In genomic region chr3:68007621-68008226, GRCh38 we compare ENCODE assay signal across 10 cellular contexts.
DNase-seq lines count a peak whose midpoint lies in the region; ATAC-seq and TF ChIP-seq lines count a peak whose summit lies in the region.
"Had no signal": no experiment of that assay in that cellular context is flagged by ENCODE, and none has a peak within 500 bp of the region (broad histone marks: within the 10 kb centered on the region; RNA-seq: fewer than 3 reads in every experiment).

No MANE protein-coding gene starts in this region.

- peaks cover 25% of the 10 kb centered on the region for H3K4me1 Mint-ChIP-seq in CD4-positive, alpha-beta T cell (ENCODE audit: low read depth)
- peaks cover 9% of the 10 kb centered on the region for H3K4me1 Mint-ChIP-seq in activated CD4-positive, alpha-beta T cell treated with anti-CD3 and anti-CD28 coated beads, Interleukin-2, amount 10 ng/mL, durations not matched to agents 7 days and 5 days

- CTCF ChIA-PET in CD4-positive, alpha-beta T cell (lab: Charles Lee): no interaction called here
- CTCF ChIA-PET in activated CD4-positive, alpha-beta T cell treated with anti-CD3 and anti-CD28 coated beads, Interleukin-2, amount 10 ng/mL, durations not matched to agents 7 days and 5 days (lab: Charles Lee): interaction anchor here (1.4 kb wide), 1 partner anchor 10 kb away, joined by 3 read pairs; no protein-coding TSS in a partner anchor

- H3K4me3 ChIP-seq in endocrine pancreas (ENCODE audit: control insufficient read depth, insufficient read depth, low read length) (peak overlapping the region; percentile 70), parathyroid adenoma (ENCODE audit: low read depth, low read length) (no peak overlapping the region)
- H3K4me3 ChIP-seq: SK-N-MC had no signal

- POLR2A ChIA-PET in CD4-positive, alpha-beta T cell (lab: Charles Lee): interaction anchor here (0.6 to 1.8 kb wide), 5 partner anchors 17 to 80 kb away, joined by 3 to 7 read pairs (median 3); no protein-coding TSS in a partner anchor
- POLR2A ChIA-PET in activated CD4-positive, alpha-beta T cell treated with anti-CD3 and anti-CD28 coated beads, Interleukin-2, amount 10 ng/mL, durations not matched to agents 7 days and 5 days (lab: Charles Lee): no interaction called here

- no peak overlapping the region for H2AFZ ChIP-seq in parathyroid adenoma

- no peak overlapping the region for H3K27ac Mint-ChIP-seq in CD4-positive, alpha-beta T cell
- H3K27ac Mint-ChIP-seq in activated CD4-positive, alpha-beta T cell treated with anti-CD3 and anti-CD28 coated beads, Interleukin-2, amount 10 ng/mL, durations not matched to agents 7 days and 5 days: no peak overlapping the region
- H3K27ac Mint-ChIP-seq: naive B cell had no signal

- no peak overlapping the region for H3K27ac ChIP-seq in CD4-positive, alpha-beta T cell (ENCODE audit: low read depth, low read length)
- H3K27ac ChIP-seq in parathyroid adenoma: no peak overlapping the region
- H3K27ac ChIP-seq: SK-N-MC had no signal

- peaks cover 55% of the 10 kb centered on the region for H3K27me3 Mint-ChIP-seq in CD4-positive, alpha-beta T cell
- H3K27me3 Mint-ChIP-seq in activated CD4-positive, alpha-beta T cell treated with anti-CD3 and anti-CD28 coated beads, Interleukin-2, amount 10 ng/mL, durations not matched to agents 7 days and 5 days: peaks cover 46% of the 10 kb centered on the region

- DNase-seq in CD4-positive, alpha-beta T cell: peak; percentile 7 to 42 (median 18)
- peak; percentile 10 for DNase-seq in activated CD4-positive, alpha-beta T cell treated with anti-CD3 and anti-CD28 coated beads, Interleukin-2, amount 10 ng/mL, durations not matched to agents 7 days and 5 days
- no peak for DNase-seq in NCI-H748 (lab: John Stamatoyannopoulos, UW; ENCODE audit: unreplicated experiment)
- DNase-seq: naive B cell had no signal

- H3K36me3 ChIP-seq in endocrine pancreas (ENCODE audit: control insufficient read depth, insufficient read depth, low read length) (no peaks in the 10 kb centered on the region), parathyroid adenoma (ENCODE audit: control insufficient read depth, insufficient read depth, low read length) (no peaks in the 10 kb centered on the region)

- peak overlapping the region; percentile 91 for H3K4me3 Mint-ChIP-seq in CD4-positive, alpha-beta T cell
- peak overlapping the region; percentile 73 for H3K4me3 Mint-ChIP-seq in activated CD4-positive, alpha-beta T cell treated with anti-CD3 and anti-CD28 coated beads, Interleukin-2, amount 10 ng/mL, durations not matched to agents 7 days and 5 days

- peaks cover 4% of the 10 kb centered on the region for H3K4me1 ChIP-seq in endocrine pancreas (ENCODE audit: control insufficient read depth, insufficient read depth, low read length)
- H3K4me1 ChIP-seq in parathyroid adenoma: no peaks in the 10 kb centered on the region

- H3K4me2 ChIP-seq in parathyroid adenoma (ENCODE audit: low read length): peak overlapping the region; percentile 38

- intact Hi-C loops in CD4-positive, alpha-beta T cell (cut with DNase I, micrococcal nuclease): loop anchor here (5.0 kb wide), 2 partner anchors 45 to 50 kb away; no protein-coding TSS in a partner anchor

- no peaks in the 10 kb centered on the region for H3K9me3 Mint-ChIP-seq in CD4-positive, alpha-beta T cell
- no peaks in the 10 kb centered on the region for H3K9me3 Mint-ChIP-seq in activated CD4-positive, alpha-beta T cell treated with anti-CD3 and anti-CD28 coated beads, Interleukin-2, amount 10 ng/mL, durations not matched to agents 7 days and 5 days
- H3K9me3 Mint-ChIP-seq: naive B cell had no signal

- no peak for TF ChIP-seq CTCF in CD4-positive, alpha-beta T cell (IDR thresholded peaks at IDR 0.05)
- no peak for TF ChIP-seq CTCF in parathyroid adenoma (IDR thresholded peaks at IDR 0.05)

- no peaks in the 10 kb centered on the region for H3K79me2 ChIP-seq in parathyroid adenoma

- no peaks in the 10 kb centered on the region for H3K9me3 ChIP-seq in CD4-positive, alpha-beta T cell (ENCODE audit: control insufficient read depth, low read length)
- H3K9me3 ChIP-seq in endocrine pancreas (ENCODE audit: control insufficient read depth, low read length) (no peaks in the 10 kb centered on the region), parathyroid adenoma (ENCODE audit: control insufficient read depth, low read length) (no peaks in the 10 kb centered on the region)

- ATAC-seq in CD4-positive, alpha-beta T cell (ENCODE audit: poor library complexity): peak; percentile 80
- ATAC-seq in HG02981 (IDR thresholded peaks at IDR 0.05; ENCODE audit: unreplicated experiment) (no peak), GM18907 (IDR thresholded peaks at IDR 0.05; ENCODE audit: unreplicated experiment) (no peak), GM19455 (IDR thresholded peaks at IDR 0.05; ENCODE audit: unreplicated experiment) (no peak)

- H3K9ac ChIP-seq in endocrine pancreas (ENCODE audit: control insufficient read depth, insufficient read depth, low read length) (no peak overlapping the region), parathyroid adenoma (no peak overlapping the region)

- no peaks in the 10 kb centered on the region for H3K36me3 Mint-ChIP-seq in CD4-positive, alpha-beta T cell (ENCODE audit: low read depth)
- H3K36me3 Mint-ChIP-seq in activated CD4-positive, alpha-beta T cell treated with anti-CD3 and anti-CD28 coated beads, Interleukin-2, amount 10 ng/mL, durations not matched to agents 7 days and 5 days (ENCODE audit: low read depth): no peaks in the 10 kb centered on the region
- H3K36me3 Mint-ChIP-seq: naive B cell had no signal

- peaks cover 7% of the 10 kb centered on the region for H3K27me3 ChIP-seq in CD4-positive, alpha-beta T cell (ENCODE audit: control insufficient read depth, insufficient read depth, low read length)
- no peaks in the 10 kb centered on the region for H3K27me3 ChIP-seq in endocrine pancreas (ENCODE audit: control insufficient read depth, insufficient read depth, low read length)
- H3K27me3 ChIP-seq in parathyroid adenoma (ENCODE audit: control insufficient read depth, insufficient read depth, low read length): no peaks in the 10 kb centered on the region
